In genomic region chr7:100570954-100571828, GRCh38 we compare ENCODE assay signal across 1 cellular context.
TF ChIP-seq lines count a peak whose summit lies in the region.

No MANE protein-coding gene starts in this region.

TF ChIP-seq in IMR-90, 13 proteins besides CTCF, POLR2A, EP300 and RAD21:
- TF ChIP-seq MAFK (IDR thresholded peaks at IDR 0.05; ENCODE audit: low read depth, low read length): no peak
- TF ChIP-seq MXI1 (IDR thresholded peaks at IDR 0.05; ENCODE audit: borderline replicate concordance, low read depth, low read length): no peak
- no peak for TF ChIP-seq USF2 (IDR thresholded peaks at IDR 0.05; ENCODE audit: low read depth, low read length)
- TF ChIP-seq FOS (IDR thresholded peaks at IDR 0.05; ENCODE audit: low read depth, low read length): no peak
- no peak for TF ChIP-seq BHLHE40 (IDR thresholded peaks at IDR 0.05; ENCODE audit: low read depth, low read length)
- no peak for TF ChIP-seq ELK1 (IDR thresholded peaks at IDR 0.05; ENCODE audit: borderline replicate concordance, low read depth, low read length)
- TF ChIP-seq SMC3 (IDR thresholded peaks at IDR 0.05; ENCODE audit: low read depth, low read length): no peak
- no peak for TF ChIP-seq NFE2L2 (IDR thresholded peaks at IDR 0.05; ENCODE audit: low read depth, low read length)
- no peak for TF ChIP-seq RCOR1 (IDR thresholded peaks at IDR 0.05; ENCODE audit: insufficient replicate concordance, low read length)
TF ChIP-seq in IMR-90: peak in this region for 0.
